8 cellular contexts compared by ENCODE assay signal in the genomic region with DNA sequence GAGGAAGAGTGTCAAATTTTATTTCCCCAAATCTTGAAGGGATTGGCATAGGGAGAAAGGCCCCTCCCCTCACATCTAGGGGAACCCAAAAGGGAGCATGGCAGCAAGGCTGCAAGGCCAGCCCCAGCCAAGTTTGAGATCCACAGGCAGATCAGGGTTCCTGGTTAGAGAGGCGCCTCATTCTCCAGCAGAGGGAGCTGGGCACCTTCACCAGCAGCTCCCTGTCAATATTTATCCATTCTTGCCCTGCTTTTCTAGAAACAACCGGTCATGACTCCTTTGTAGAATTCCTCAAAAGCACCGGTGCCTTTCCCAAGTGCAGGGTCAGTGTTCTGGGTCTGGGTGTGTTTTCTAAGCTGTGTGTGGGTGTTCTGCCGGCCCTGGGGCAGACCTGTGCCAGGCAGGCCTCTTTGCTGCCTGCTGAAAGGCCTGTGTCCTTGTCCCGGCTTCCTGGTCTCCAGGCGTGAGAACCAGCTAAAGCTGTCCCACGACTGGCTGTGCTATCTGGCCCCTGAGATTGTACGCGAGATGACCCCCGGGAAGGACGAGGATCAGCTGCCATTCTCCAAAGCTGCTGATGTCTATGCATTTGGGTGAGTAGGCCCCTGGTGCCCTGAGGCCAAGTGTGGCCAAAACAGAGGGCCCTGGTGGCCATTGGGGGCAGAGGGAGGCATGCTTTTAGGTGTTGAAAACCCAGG. TPM values are rescaled to one million over a fixed set of nuclear protein-coding genes. Genes with fewer than 3 reads are reported as not detected.
DNase-seq lines count a peak whose midpoint lies in the region; ATAC-seq and TF ChIP-seq lines count a peak whose summit lies in the region.

No MANE protein-coding gene starts in this region.

- POLR2A ChIA-PET in Caco-2 (lab: Charles Lee): interaction anchor here (0.6 kb wide), 2 partner anchors 279 to 684 kb away, joined by 3 to 4 read pairs; no protein-coding TSS in a partner anchor
- POLR2A ChIA-PET in activated CD4-positive, alpha-beta memory T cell treated with anti-CD3 and anti-CD28 coated beads for 36 hours (lab: Charles Lee): no interaction called here

- CTCF ChIA-PET in Caco-2 (lab: Charles Lee): interaction anchor here (0.5 to 3.2 kb wide), 23 partner anchors 10 to 624 kb away, joined by 3 to 34 read pairs (median 4); a partner anchor contains a TSS
- CTCF ChIA-PET in activated CD4-positive, alpha-beta memory T cell treated with anti-CD3 and anti-CD28 coated beads for 36 hours (lab: Charles Lee): interaction anchor here (0.6 to 4.4 kb wide), 12 partner anchors 8 to 347 kb away, joined by 3 to 46 read pairs (median 4); no protein-coding TSS in a partner anchor

- H3K27ac ChIP-seq in iPS DF 6.9 (ENCODE audit: low read length): no peak overlapping the region
- peak overlapping the region in 3 of 4 donors; percentile 25 to 48 (median 30) for H3K27ac ChIP-seq in transverse colon

- no peak for TF ChIP-seq POLR2A in transverse colon (IDR thresholded peaks at IDR 0.05)

- DNase-seq in Caco-2 (peak; percentile 75 to 79), HT1080 (ENCODE audit: low read depth) (peak; percentile 39), iPS DF 6.9 (ENCODE audit: low read depth, low spot score) (peak; percentile 2), transverse colon (peak; percentile 69)
- DNase-seq in activated CD4-positive, alpha-beta memory T cell treated with anti-CD3 and anti-CD28 coated beads for 36 hours: peak; percentile 40
- DNase-seq in activated effector memory CD4-positive, alpha-beta T cell treated with Interleukin-2 at 50 U/mL for 16 hours: no peak

- H3K9me3 Mint-ChIP-seq in Caco-2 (ENCODE audit: unreplicated experiment): no peaks in the 10 kb centered on the region
- no peaks in the 10 kb centered on the region for H3K9me3 Mint-ChIP-seq in activated CD4-positive, alpha-beta memory T cell treated with anti-CD3 and anti-CD28 coated beads for 36 hours
- no peaks in the 10 kb centered on the region for H3K9me3 Mint-ChIP-seq in stimulated activated memory B cell treated with anti-CD40 and anti-IgM and Interleukin-4, amounts not matched to agents 10 μg/mL and 1 μg/mL and 100 μg/mL, for 72 hours

- no peak for ATAC-seq in HG03045 (IDR thresholded peaks at IDR 0.05; ENCODE audit: unreplicated experiment)
- ATAC-seq in stimulated activated memory B cell treated with anti-CD40 and anti-IgM and Interleukin-4, amounts not matched to agents 10 μg/mL and 1 μg/mL and 100 μg/mL, for 72 hours: no peak

- no CpG with 5 or more reads among the region's 11 CpGs for WGBS in iPS DF 6.9 (ENCODE audit: insufficient coverage, insufficient read length)
- 56% methylated on average over 6 of the region's 11 CpGs; no CpG with 5 or more reads in 1 of the 2 donors for WGBS in transverse colon (ENCODE audit: low coverage in 1 of 2), 2 donors

- H3K4me1 ChIP-seq in Caco-2 (no peaks in the 10 kb centered on the region), iPS DF 6.9 (ENCODE audit: control insufficient read depth, insufficient read depth, low read length) (no peaks in the 10 kb centered on the region), transverse colon (peaks cover 0 to 25% (median 2%) of the 10 kb centered on the region in 4 donors)

- H3K27me3 ChIP-seq in Caco-2 (replicated peaks; ENCODE audit: control insufficient read depth, insufficient read depth, low read length): no peaks in the 10 kb centered on the region
- H3K27me3 ChIP-seq in iPS DF 6.9 (ENCODE audit: control insufficient read depth, insufficient read depth, low read length): no peaks in the 10 kb centered on the region
- no peaks in the 10 kb centered on the region for H3K27me3 ChIP-seq in transverse colon

- TF ChIP-seq CTCF in Caco-2 (IDR thresholded peaks at IDR 0.05; ENCODE audit: insufficient read depth in 1 of 2, low read depth in 1 of 2, low read length in 1 of 2, severe bottlenecking in 1 of 2, unreplicated experiment in 1 of 2) (peak; percentile 84 to 99), transverse colon (IDR thresholded peaks at IDR 0.05) (peak; percentile 43 to 88 (median 69))

- no peak overlapping the region for H3K4me3 ChIP-seq in Caco-2 (ENCODE audit: low read depth, low read length)
- H3K4me3 ChIP-seq in iPS DF 6.9 (ENCODE audit: low read length): no peak overlapping the region
- no peak overlapping the region for H3K4me3 ChIP-seq in transverse colon

- no peak for TF ChIP-seq EP300 in transverse colon (IDR thresholded peaks at IDR 0.05; ENCODE audit: low read depth)

- H3K36me3 ChIP-seq in Caco-2 (ENCODE audit: control insufficient read depth, insufficient read depth, low read length) (peaks cover 10% of the 10 kb centered on the region), iPS DF 6.9 (ENCODE audit: control insufficient read depth, insufficient read depth, low read length) (peaks cover 9% of the 10 kb centered on the region), transverse colon (peaks cover 0 to 5% (median 0%) of the 10 kb centered on the region in 4 donors)

- H3K36me3 Mint-ChIP-seq in Caco-2 (ENCODE audit: insufficient read depth, unreplicated experiment): peaks cover 41% of the 10 kb centered on the region
- H3K36me3 Mint-ChIP-seq in activated CD4-positive, alpha-beta memory T cell treated with anti-CD3 and anti-CD28 coated beads for 36 hours: peaks cover 59% of the 10 kb centered on the region
- H3K36me3 Mint-ChIP-seq in stimulated activated memory B cell treated with anti-CD40 and anti-IgM and Interleukin-4, amounts not matched to agents 10 μg/mL and 1 μg/mL and 100 μg/mL, for 72 hours: peaks cover 54% of the 10 kb centered on the region

- in situ Hi-C loops in transverse colon (cut with MboI; ENCODE audit: low pct_ligation_motif_present in 1 of 4, low pct_unique_long_range_greater_than_20kb in 1 of 4, low sequenced_read_pairs in 3 of 4): loop anchor here (5.0 to 25.0 kb wide), 7 partner anchors 43 to 375 kb away; a partner anchor contains a TSS

- no peak overlapping the region for H3K4me3 Mint-ChIP-seq in Caco-2 (ENCODE audit: unreplicated experiment)
- H3K4me3 Mint-ChIP-seq in activated CD4-positive, alpha-beta memory T cell treated with anti-CD3 and anti-CD28 coated beads for 36 hours: no peak overlapping the region
- no peak overlapping the region for H3K4me3 Mint-ChIP-seq in stimulated activated memory B cell treated with anti-CD40 and anti-IgM and Interleukin-4, amounts not matched to agents 10 μg/mL and 1 μg/mL and 100 μg/mL, for 72 hours

- H3K27me3 Mint-ChIP-seq in Caco-2 (ENCODE audit: insufficient read depth, unreplicated experiment): no peaks in the 10 kb centered on the region
- H3K27me3 Mint-ChIP-seq in activated CD4-positive, alpha-beta memory T cell treated with anti-CD3 and anti-CD28 coated beads for 36 hours: no peaks in the 10 kb centered on the region
- H3K27me3 Mint-ChIP-seq in stimulated activated memory B cell treated with anti-CD40 and anti-IgM and Interleukin-4, amounts not matched to agents 10 μg/mL and 1 μg/mL and 100 μg/mL, for 72 hours: no peaks in the 10 kb centered on the region

- intact Hi-C loops in Caco-2 (cut with micrococcal nuclease; ENCODE audit: unreplicated experiment) (loop anchor here (1.0 to 10.0 kb wide), 6 partner anchors 15 to 271 kb away; no protein-coding TSS in a partner anchor), transverse colon (cut with DNase I; ENCODE audit: low total_unique reads) (loop anchor here (10.0 kb wide), 1 partner anchor 375 kb away; no protein-coding TSS in a partner anchor)
- intact Hi-C loops in activated CD4-positive, alpha-beta memory T cell treated with anti-CD3 and anti-CD28 coated beads for 36 hours (cut with micrococcal nuclease): no loop called here

- H3K27ac Mint-ChIP-seq in Caco-2 (ENCODE audit: unreplicated experiment): no peak overlapping the region
- no peak overlapping the region for H3K27ac Mint-ChIP-seq in activated CD4-positive, alpha-beta memory T cell treated with anti-CD3 and anti-CD28 coated beads for 36 hours
- H3K27ac Mint-ChIP-seq in stimulated activated memory B cell treated with anti-CD40 and anti-IgM and Interleukin-4, amounts not matched to agents 10 μg/mL and 1 μg/mL and 100 μg/mL, for 72 hours: no peak overlapping the region

- H3K4me1 Mint-ChIP-seq in Caco-2 (ENCODE audit: low read depth, unreplicated experiment): no peaks in the 10 kb centered on the region
- peaks cover 25% of the 10 kb centered on the region for H3K4me1 Mint-ChIP-seq in activated CD4-positive, alpha-beta memory T cell treated with anti-CD3 and anti-CD28 coated beads for 36 hours (ENCODE audit: low read depth)
- no peaks in the 10 kb centered on the region for H3K4me1 Mint-ChIP-seq in stimulated activated memory B cell treated with anti-CD40 and anti-IgM and Interleukin-4, amounts not matched to agents 10 μg/mL and 1 μg/mL and 100 μg/mL, for 72 hours

- BruUV-seq in Caco-2 (replicated peaks; lab: Mats Ljungman, UMichigan): no TSS peak

- H3K9me3 ChIP-seq in Caco-2: no peaks in the 10 kb centered on the region
- no peaks in the 10 kb centered on the region for H3K9me3 ChIP-seq in iPS DF 6.9 (ENCODE audit: control insufficient read depth, insufficient read depth, low read length)
- H3K9me3 ChIP-seq in transverse colon: no peaks in the 10 kb centered on the region

RNA-seq across cellular contexts. Expression of a gene that starts 21.2 kb away (rescaled TPM):
- 2.8 and 3.0 TPM in 2 replicates for total RNA-seq in Caco-2 (2022)
- 0.33 and 0.68 TPM in 2 replicates for total RNA-seq in HT1080 (2014; rRNA removed; shearing (Covaris generic))
- 0.92 and 1.2 TPM in 2 replicates for polyA plus RNA-seq in HT1080 (2015; cell fraction: cytosol; rRNA removed)
- polyA plus RNA-seq in HT1080 (2015; cell fraction: nucleus; rRNA removed): 0.55 and 1.1 TPM in 2 replicates
- total RNA-seq in activated CD4-positive, alpha-beta memory T cell treated with anti-CD3 and anti-CD28 coated beads for 36 hours: 10 to 100 TPM; 44.3 to 45.4 TPM
- total RNA-seq in transverse colon: 100 to 1,000 TPM; 245 to 463 (median 368) TPM

Comparison
In these comparisons a context has a peak if more than half of its experiments do, and no peak if none do; other contexts are left out.
1. RNA of a gene that starts 21.2 kb away (total RNA-seq): 245 to 463 TPM in transverse colon and 44.3 to 45.4 TPM in activated CD4-positive, alpha-beta memory T cell treated with anti-CD3 and anti-CD28 coated beads for 36 hours; 2.8 to 3.0 TPM in Caco-2 and 0.33 to 0.68 TPM in HT1080; every median in the first group is over 10 times any median in the second.